ENCODE assay signal across 17 cellular contexts in genomic region chr16:15038689-15039088, GRCh38. TPM values are rescaled to one million over a fixed set of nuclear protein-coding genes. Genes with fewer than 3 reads are reported as not detected.
A peak's percentile ranks its signal among the peaks of the same experiment; 100 is the strongest.
DNase-seq lines count a peak whose midpoint lies in the region; ATAC-seq, FAIRE-seq and TF ChIP-seq lines count a peak whose summit lies in the region.
"Had no signal": no experiment of that assay in that cellular context is flagged by ENCODE, and none has a peak within 500 bp of the region (broad histone marks: within the 10 kb centered on the region; RNA-seq: fewer than 3 reads in every experiment).

No MANE protein-coding gene starts in this region.

- H3K27ac Mint-ChIP-seq in CD8-positive, alpha-beta memory T cell: peak overlapping the region in 5 of 8 donors; percentile 12 to 73 (median 38)
- peak overlapping the region; percentile 20 for H3K27ac Mint-ChIP-seq in stimulated activated naive B cell treated with anti-CD40 and anti-IgM and Interleukin-4, amounts not matched to agents 10 μg/mL and 1 μg/mL and 100 μg/mL, for 72 hours
- H3K27ac Mint-ChIP-seq: GM23338 had no signal

- no peaks in the 10 kb centered on the region for H3K4me1 ChIP-seq in CD8-positive, alpha-beta memory T cell (ENCODE audit: insufficient read depth, low read length)
- H3K4me1 ChIP-seq: BE2C had no signal

- H3K27me3 Mint-ChIP-seq in CD8-positive, alpha-beta memory T cell: no peaks in the 10 kb centered on the region
- H3K27me3 Mint-ChIP-seq in stimulated activated naive B cell treated with anti-CD40 and anti-IgM and Interleukin-4, amounts not matched to agents 10 μg/mL and 1 μg/mL and 100 μg/mL, for 72 hours: no peaks in the 10 kb centered on the region
- H3K27me3 Mint-ChIP-seq: CD4-positive, alpha-beta memory T cell had no signal

- no peaks in the 10 kb centered on the region for H3K9me3 Mint-ChIP-seq in CD8-positive, alpha-beta memory T cell
- no peaks in the 10 kb centered on the region for H3K9me3 Mint-ChIP-seq in stimulated activated naive B cell treated with anti-CD40 and anti-IgM and Interleukin-4, amounts not matched to agents 10 μg/mL and 1 μg/mL and 100 μg/mL, for 72 hours
- H3K9me3 Mint-ChIP-seq: CD4-positive, alpha-beta memory T cell; GM23338 had no signal

- H3K4me3 Mint-ChIP-seq in CD8-positive, alpha-beta memory T cell: no peak overlapping the region
- no peak overlapping the region for H3K4me3 Mint-ChIP-seq in stimulated activated naive B cell treated with anti-CD40 and anti-IgM and Interleukin-4, amounts not matched to agents 10 μg/mL and 1 μg/mL and 100 μg/mL, for 72 hours
- H3K4me3 Mint-ChIP-seq: CD4-positive, alpha-beta memory T cell; GM23338 had no signal

- no peak for ATAC-seq in stimulated activated naive B cell treated with anti-CD40 and anti-IgM and Interleukin-4, amounts not matched to agents 10 μg/mL and 1 μg/mL and 100 μg/mL, for 72 hours (replicated peaks)
- ATAC-seq in HG03439 (IDR thresholded peaks at IDR 0.05; ENCODE audit: unreplicated experiment): no peak
- ATAC-seq in GM21367 (IDR thresholded peaks at IDR 0.05; ENCODE audit: unreplicated experiment): no peak
- ATAC-seq: GM12878, GM23338 had no signal

- peaks cover 0 to 87% (median 26%) of the 10 kb centered on the region in 3 donors for H3K36me3 Mint-ChIP-seq in CD8-positive, alpha-beta memory T cell
- H3K36me3 Mint-ChIP-seq in stimulated activated naive B cell treated with anti-CD40 and anti-IgM and Interleukin-4, amounts not matched to agents 10 μg/mL and 1 μg/mL and 100 μg/mL, for 72 hours: peaks cover 20 to 21% of the 10 kb centered on the region in 2 donors

- no peaks in the 10 kb centered on the region for H3K27me3 ChIP-seq in CD8-positive, alpha-beta memory T cell (ENCODE audit: insufficient read depth, low read length, poor library complexity, severe bottlenecking)
- no peaks in the 10 kb centered on the region for H3K27me3 ChIP-seq in WERI-Rb-1 (ENCODE audit: insufficient read depth, low read depth, severe bottlenecking)
- H3K27me3 ChIP-seq: BE2C had no signal

- DNase-seq in CD8-positive, alpha-beta memory T cell: no peak
- DNase-seq in D721Med (ENCODE audit: insufficient read length, low spot score) (peak; percentile 36), WERI-Rb-1 (peak; percentile 32), DMS53 treated with DMSO at 0.1 percent for 48 hours (lab: John Stamatoyannopoulos, UW; ENCODE audit: unreplicated experiment) (no peak)
- DNase-seq in stimulated activated naive B cell treated with anti-CD40 and anti-IgM and Interleukin-4, amounts not matched to agents 10 μg/mL and 1 μg/mL and 100 μg/mL, for 72 hours: no peak
- DNase-seq: BE2C; CD4-positive, alpha-beta memory T cell; COR-L47; DMS53; H7 had no signal

- TF ChIP-seq CTCF in D721Med (IDR thresholded peaks at IDR 0.05; ENCODE audit: insufficient read depth, missing control alignments) (no peak), WERI-Rb-1 (IDR thresholded peaks at IDR 0.05; ENCODE audit: low read depth, low read length) (no peak)

- H3K36me3 ChIP-seq in CD8-positive, alpha-beta memory T cell (ENCODE audit: insufficient read depth, low read length): peaks cover 58% of the 10 kb centered on the region
- H3K36me3 ChIP-seq in WERI-Rb-1: peaks cover 60% of the 10 kb centered on the region

- H3K9me3 ChIP-seq in CD8-positive, alpha-beta memory T cell (ENCODE audit: low read length): no peaks in the 10 kb centered on the region
- no peaks in the 10 kb centered on the region for H3K9me3 ChIP-seq in WERI-Rb-1 (ENCODE audit: severe bottlenecking)
- H3K9me3 ChIP-seq: BE2C had no signal

- peak; percentile 41 for FAIRE-seq in D721Med (lab: Jason Lieb, UNC)
- FAIRE-seq: A204.1, GM12878, GM18507 had no signal

- no peaks in the 10 kb centered on the region for H3K4me1 Mint-ChIP-seq in CD8-positive, alpha-beta memory T cell
- H3K4me1 Mint-ChIP-seq in stimulated activated naive B cell treated with anti-CD40 and anti-IgM and Interleukin-4, amounts not matched to agents 10 μg/mL and 1 μg/mL and 100 μg/mL, for 72 hours: no peaks in the 10 kb centered on the region
- H3K4me1 Mint-ChIP-seq: GM23338 had no signal

- POLR2A ChIA-PET in CD8-positive, alpha-beta memory T cell (lab: Charles Lee): no interaction called here

- no peak overlapping the region for H3K4me3 ChIP-seq in CD8-positive, alpha-beta memory T cell (ENCODE audit: low read length)
- H3K4me3 ChIP-seq in WERI-Rb-1 (ENCODE audit: low read depth, low read length): no peak overlapping the region
- H3K4me3 ChIP-seq: GM12878, GM23338 had no signal

- no peak overlapping the region for H3K27ac ChIP-seq in CD8-positive, alpha-beta memory T cell (ENCODE audit: low read depth, low read length)
- peak overlapping the region; percentile 10; the same call in 1 of the 2 replicates for H3K27ac ChIP-seq in WERI-Rb-1
- H3K27ac ChIP-seq: C4-2B had no signal

- CTCF ChIA-PET in CD8-positive, alpha-beta memory T cell (lab: Charles Lee): no interaction called here

RNA-seq across cellular contexts. Expression of gene NTAN1, which starts 17.2 kb away (rescaled TPM):
- 10 to 100 TPM; 34.5 to 40.1 TPM for total RNA-seq in CD8-positive, alpha-beta memory T cell
- 59.5 TPM for polyA plus RNA-seq in CD8-positive, alpha-beta memory T cell

RNA-seq across cellular contexts. Expression of gene RRN3, which starts 55.4 kb away (rescaled TPM):
- total RNA-seq in CD8-positive, alpha-beta memory T cell: 10 to 100 TPM; 58.3 to 58.4 TPM
- polyA plus RNA-seq in CD8-positive, alpha-beta memory T cell: 30.2 TPM

Comparison
In these comparisons a context has a peak if more than half of its experiments do, and no peak if none do; other contexts are left out.
1. DNase-seq: peak in D721Med (single experiment) and WERI-Rb-1 (single experiment); none in CD8-positive, alpha-beta memory T cell (0 of 5), stimulated activated naive B cell treated with anti-CD40 and anti-IgM and Interleukin-4, amounts not matched to agents 10 μg/mL and 1 μg/mL and 100 μg/mL, for 72 hours (single experiment) and DMS53 treated with DMSO at 0.1 percent for 48 hours (single experiment).